28 cellular contexts compared by ENCODE assay signal in the genomic region with DNA sequence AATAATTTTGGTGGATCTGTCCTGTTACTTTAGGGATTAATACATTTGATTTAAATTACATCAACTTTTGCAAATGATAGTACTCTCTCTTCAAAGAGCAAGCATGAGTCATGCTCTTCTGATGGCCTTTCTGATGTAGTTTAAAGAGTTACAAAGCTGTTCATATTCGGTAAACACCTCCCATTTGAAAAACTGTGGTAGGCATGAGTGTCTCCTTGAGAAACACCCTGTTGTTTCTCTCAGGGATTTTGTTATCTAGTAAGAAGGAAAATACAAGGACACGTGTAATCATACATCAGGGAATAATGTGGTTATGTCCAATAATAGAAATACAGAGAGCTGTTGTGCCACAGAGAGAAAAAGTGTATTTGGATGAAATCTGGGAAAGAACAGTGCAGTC. TPM values are rescaled to one million over a fixed set of nuclear protein-coding genes. Genes with fewer than 3 reads are reported as not detected.
DNase-seq lines count a peak whose midpoint lies in the region; ATAC-seq, FAIRE-seq and TF ChIP-seq lines count a peak whose summit lies in the region.
"Had no signal": no experiment of that assay in that cellular context is flagged by ENCODE, and none has a peak within 500 bp of the region (broad histone marks: within the 10 kb centered on the region; RNA-seq: fewer than 3 reads in every experiment).

No MANE protein-coding gene starts in this region.

- TF ChIP-seq RAD21 in IMR-90 (IDR thresholded peaks at IDR 0.05; ENCODE audit: low read length), result no peak

- no peak for TF ChIP-seq POLR2A in IMR-90 (IDR thresholded peaks at IDR 0.05; ENCODE audit: low read depth, low read length)

- H2AFZ ChIP-seq in IMR-90 (replicated peaks; ENCODE audit: low read length, poor library complexity), result no peak overlapping the region
- no peak overlapping the region for H2AFZ ChIP-seq in keratinocyte (ENCODE audit: control insufficient read depth, low read length)

- no peak overlapping the region for H3K27ac ChIP-seq in IMR-90 (ENCODE audit: insufficient read depth, low read length)
- peak overlapping the region; percentile 11 for H3K27ac ChIP-seq in brain microvascular endothelial cell
- H3K27ac ChIP-seq in keratinocyte (ENCODE audit: control insufficient read depth, insufficient read depth, low read length), result no peak overlapping the region
- no peak overlapping the region for H3K27ac ChIP-seq in naive thymus-derived CD4-positive, alpha-beta T cell (ENCODE audit: low read depth, low read length)
- H3K27ac ChIP-seq: adrenal gland, gastroesophageal sphincter, prostate gland, skin epidermis, suprapubic skin had no signal

- H3K4me1 Mint-ChIP-seq in naive thymus-derived CD4-positive, alpha-beta T cell, result no peaks in the 10 kb centered on the region
- H3K4me1 Mint-ChIP-seq: CD4-positive, CD25-positive, alpha-beta regulatory T cell; stimulated activated memory B cell treated with anti-CD40 and anti-IgM and Interleukin-4, amounts not matched to agents 10 μg/mL and 1 μg/mL and 100 μg/mL, for 72 hours had no signal

- ATAC-seq in IMR-90 (ENCODE audit: low read depth) (no peak), left cardiac atrium (no peak)
- no peak for ATAC-seq in naive thymus-derived CD4-positive, alpha-beta T cell
- ATAC-seq: activated CD8-positive, alpha-beta T cell treated with anti-CD3 and anti-CD28 coated beads, Interleukin-2, amount 10 ng/mL, durations not matched to agents 7 days and 5 days; gastroesophageal sphincter; Right ventricle myocardium inferior; stimulated activated memory B cell treated with anti-CD40 and anti-IgM and Interleukin-4, amounts not matched to agents 10 μg/mL and 1 μg/mL and 100 μg/mL, for 72 hours had no signal

- H3K14ac ChIP-seq in IMR-90 (replicated peaks; ENCODE audit: low read depth, low read length), result no peak overlapping the region

- no TSS peak for BruUV-seq in IMR-90 (replicated peaks; lab: Mats Ljungman, UMichigan)

- no peak overlapping the region for H3K4me3 Mint-ChIP-seq in naive thymus-derived CD4-positive, alpha-beta T cell
- H3K4me3 Mint-ChIP-seq: activated CD8-positive, alpha-beta T cell treated with anti-CD3 and anti-CD28 coated beads, Interleukin-2, amount 10 ng/mL, durations not matched to agents 7 days and 5 days; CD4-positive, CD25-positive, alpha-beta regulatory T cell; stimulated activated memory B cell treated with anti-CD40 and anti-IgM and Interleukin-4, amounts not matched to agents 10 μg/mL and 1 μg/mL and 100 μg/mL, for 72 hours had no signal

- dilution Hi-C loops in IMR-90 (cut with HindIII; ENCODE audit: low sequenced_read_pairs, unreplicated experiment), result no loop called here
- dilution Hi-C loops in keratinocyte (cut with MboI; ENCODE audit: extremely low pct_ligation_motif_present, low sequenced_read_pairs), result no loop called here

- no peak overlapping the region for H2AK9ac ChIP-seq in IMR-90 (replicated peaks; ENCODE audit: low read depth, low read length, poor library complexity)

- no peak overlapping the region for H4K8ac ChIP-seq in IMR-90 (ENCODE audit: low read depth in 2 of 2, low read length in 2 of 2)

- peak; percentile 44 for FAIRE-seq in keratinocyte (lab: Jason Lieb, UNC)
- FAIRE-seq: GM12891, TTC549 had no signal

- H3K9me1 ChIP-seq in IMR-90 (ENCODE audit: insufficient read depth, low read length), result peaks cover 7% of the 10 kb centered on the region
- no peaks in the 10 kb centered on the region for H3K9me1 ChIP-seq in keratinocyte (ENCODE audit: control insufficient read depth, extremely low read depth, insufficient read depth, low read length)

- H3K4me2 ChIP-seq in IMR-90 (ENCODE audit: low read depth, low read length) (peak overlapping the region; percentile 30; the same call in 1 of the 2 replicates), keratinocyte (ENCODE audit: control insufficient read depth, extremely low read depth, insufficient read depth, low read depth, low read length) (no peak overlapping the region)

- H3K27me3 ChIP-seq in IMR-90 (ENCODE audit: control insufficient read depth, insufficient read depth, low read length), result no peaks in the 10 kb centered on the region
- H3K27me3 ChIP-seq in brain microvascular endothelial cell (replicated peaks), result no peaks in the 10 kb centered on the region
- H3K27me3 ChIP-seq in keratinocyte (ENCODE audit: control insufficient read depth, extremely low read depth, insufficient read depth, low read length), result no peaks in the 10 kb centered on the region
- H3K27me3 ChIP-seq in naive thymus-derived CD4-positive, alpha-beta T cell (ENCODE audit: control insufficient read depth in 2 of 2, insufficient read depth in 2 of 2, low read length in 2 of 2), result no peaks in the 10 kb centered on the region
- H3K27me3 ChIP-seq: adrenal gland, gastroesophageal sphincter, suprapubic skin had no signal

- H3K4me1 ChIP-seq in IMR-90 (ENCODE audit: control insufficient read depth, insufficient read depth, low read length) (peaks cover 17% of the 10 kb centered on the region), keratinocyte (ENCODE audit: control insufficient read depth, extremely low read depth, insufficient read depth, low read length) (peaks cover 42% of the 10 kb centered on the region)
- H3K4me1 ChIP-seq in naive thymus-derived CD4-positive, alpha-beta T cell (ENCODE audit: control insufficient read depth in 2 of 2, insufficient read depth in 2 of 2, low read length in 2 of 2), result no peaks in the 10 kb centered on the region
- H3K4me1 ChIP-seq: adrenal gland, gastroesophageal sphincter, prostate gland, suprapubic skin had no signal

- POLR2A ChIA-PET in IMR-90 (lab: Charles Lee; ENCODE audit: unreplicated experiment), result no interaction called here
- POLR2A ChIA-PET in naive thymus-derived CD4-positive, alpha-beta T cell (lab: Charles Lee), result no interaction called here

- H4K91ac ChIP-seq in IMR-90 (ENCODE audit: insufficient read depth, low read depth, low read length), result no peak overlapping the region

- CTCF ChIA-PET in IMR-90 (lab: Yijun Ruan, JAX), result no interaction called here
- CTCF ChIA-PET in naive thymus-derived CD4-positive, alpha-beta T cell (lab: Charles Lee), result no interaction called here

- peaks cover 0 to 4% of the 10 kb centered on the region in 2 experiments; a peak in 1 of 4 replicates for H3K79me1 ChIP-seq in IMR-90 (ENCODE audit: low read depth in 1 of 2, low read length in 2 of 2)

- H3K4me3 ChIP-seq in IMR-90 (ENCODE audit: insufficient read depth, low read depth, low read length) (no peak overlapping the region), brain microvascular endothelial cell (ENCODE audit: low read depth, low read length) (no peak overlapping the region), keratinocyte (ENCODE audit: control insufficient read depth in 2 of 3, extremely low read depth in 1 of 3, insufficient read depth in 2 of 3, low read depth in 1 of 3, low read length in 3 of 3) (no peak overlapping the region)
- no peak overlapping the region for H3K4me3 ChIP-seq in naive thymus-derived CD4-positive, alpha-beta T cell (ENCODE audit: low read length)
- H3K4me3 ChIP-seq: adrenal gland, gastroesophageal sphincter, lung, prostate gland, skin epidermis, suprapubic skin had no signal

- DNase-seq in DMS53 (lab: John Stamatoyannopoulos, UW), result peak; percentile 57
- DNase-seq in IMR-90, result peak; percentile 53
- peak; percentile 14 for DNase-seq in brain microvascular endothelial cell
- DNase-seq in keratinocyte (ENCODE audit: low read depth, low spot score), result no peak
- no peak for DNase-seq in SW 1271 (lab: John Stamatoyannopoulos, UW)
- DNase-seq in KBM-7, result no peak
- no peak for DNase-seq in naive thymus-derived CD4-positive, alpha-beta T cell
- no peak for DNase-seq in left cardiac atrium
- DNase-seq: activated CD4-positive, alpha-beta T cell treated with anti-CD3 and anti-CD28 coated beads for 1 hour; activated CD8-positive, alpha-beta T cell treated with anti-CD3 and anti-CD28 coated beads, Interleukin-2, amount 10 ng/mL, durations not matched to agents 7 days and 5 days; adrenal gland; caudate nucleus; CD4-positive, CD25-positive, alpha-beta regulatory T cell; DMS153; hypothalamus; islet precursor cell; NCI-H2171; NCI-H524; T-helper 1 cell had no signal

- H2BK120ac ChIP-seq in IMR-90 (ENCODE audit: low read depth, low read length), result peak overlapping the region; percentile 45; the same call in 1 of the 2 replicates

- no peaks in the 10 kb centered on the region for H3K36me3 ChIP-seq in IMR-90 (ENCODE audit: control insufficient read depth, insufficient read depth, low read length)
- no peaks in the 10 kb centered on the region for H3K36me3 ChIP-seq in brain microvascular endothelial cell (replicated peaks)
- no peaks in the 10 kb centered on the region for H3K36me3 ChIP-seq in keratinocyte (ENCODE audit: control insufficient read depth in 2 of 2, extremely low read depth in 1 of 2, insufficient read depth in 2 of 2, low read length in 2 of 2)
- no peaks in the 10 kb centered on the region for H3K36me3 ChIP-seq in naive thymus-derived CD4-positive, alpha-beta T cell (ENCODE audit: control insufficient read depth in 2 of 3, insufficient read depth in 3 of 3, low read length in 3 of 3)
- H3K36me3 ChIP-seq: adrenal gland, gastroesophageal sphincter, prostate gland, suprapubic skin had no signal

- no peak overlapping the region for H3K9ac ChIP-seq in IMR-90 (ENCODE audit: low read depth, low read length)
- no peak overlapping the region for H3K9ac ChIP-seq in keratinocyte (ENCODE audit: control insufficient read depth, extremely low read depth, insufficient read depth, low read length)

- H3K9me3 Mint-ChIP-seq in naive thymus-derived CD4-positive, alpha-beta T cell, result peaks cover 0 to 2% (median 0%) of the 10 kb centered on the region in 11 donors
- H3K9me3 Mint-ChIP-seq: stimulated activated memory B cell treated with anti-CD40 and anti-IgM and Interleukin-4, amounts not matched to agents 10 μg/mL and 1 μg/mL and 100 μg/mL, for 72 hours had no signal

- H3K36me3 Mint-ChIP-seq in naive thymus-derived CD4-positive, alpha-beta T cell, result no peaks in the 10 kb centered on the region
- H3K36me3 Mint-ChIP-seq: CD4-positive, CD25-positive, alpha-beta regulatory T cell; stimulated activated memory B cell treated with anti-CD40 and anti-IgM and Interleukin-4, amounts not matched to agents 10 μg/mL and 1 μg/mL and 100 μg/mL, for 72 hours had no signal

- H3K4ac ChIP-seq in IMR-90 (ENCODE audit: low read depth, low read length), result no peak overlapping the region; the same call in 1 of the 2 replicates

- peak overlapping the region; percentile 5; the same call in 1 of the 2 replicates for H3K18ac ChIP-seq in IMR-90 (ENCODE audit: low read depth, low read length)

- in situ Hi-C loops in IMR-90 (cut with MboI; ENCODE audit: low sequenced_read_pairs) (no loop called here), brain microvascular endothelial cell (cut with HindIII; ENCODE audit: low pct_ligation_motif_present, low sequenced_read_pairs) (no loop called here), KBM-7 (cut with MboI; ENCODE audit: low pct_unique_long_range_greater_than_20kb, low sequenced_read_pairs) (no loop called here)

- H2AK5ac ChIP-seq in IMR-90 (ENCODE audit: low read depth, low read length), result no peak overlapping the region

- H4K20me1 ChIP-seq in IMR-90 (ENCODE audit: insufficient read depth, low read length) (no peaks in the 10 kb centered on the region), keratinocyte (ENCODE audit: control insufficient read depth, extremely low read depth, insufficient read depth, low read length) (no peaks in the 10 kb centered on the region)

- intact Hi-C loops in IMR-90 (cut with micrococcal nuclease), result no loop called here
- intact Hi-C loops in naive thymus-derived CD4-positive, alpha-beta T cell (cut with micrococcal nuclease), result no loop called here
- intact Hi-C loops in left cardiac atrium (cut with DNase I), result no loop called here

- H3K56ac ChIP-seq in IMR-90 (ENCODE audit: extremely low read depth, insufficient read depth, low read length), result no peak overlapping the region

- no peak overlapping the region for H4K5ac ChIP-seq in IMR-90 (ENCODE audit: low read depth, low read length)

- peak overlapping the region; percentile 44; the same call in 1 of the 2 replicates for H2BK20ac ChIP-seq in IMR-90 (ENCODE audit: low read depth, low read length)

- H2BK15ac ChIP-seq in IMR-90 (ENCODE audit: low read depth, low read length), result peak overlapping the region; percentile 78; the same call in 1 of the 3 replicates

- H3K27me3 Mint-ChIP-seq in naive thymus-derived CD4-positive, alpha-beta T cell, result peaks cover 0 to 8% (median 3%) of the 10 kb centered on the region in 5 donors
- H3K27me3 Mint-ChIP-seq: CD4-positive, CD25-positive, alpha-beta regulatory T cell had no signal

- H3K9me3 ChIP-seq in IMR-90 (ENCODE audit: control insufficient read depth, insufficient read depth, low read length) (no peaks in the 10 kb centered on the region), keratinocyte (ENCODE audit: control insufficient read depth, low read depth, low read length) (no peaks in the 10 kb centered on the region)
- no peaks in the 10 kb centered on the region for H3K9me3 ChIP-seq in naive thymus-derived CD4-positive, alpha-beta T cell (ENCODE audit: control insufficient read depth in 2 of 3, low read length in 3 of 3)
- H3K9me3 ChIP-seq: adrenal gland, gastroesophageal sphincter, prostate gland, suprapubic skin had no signal

- no peaks in the 10 kb centered on the region for H3K79me2 ChIP-seq in keratinocyte (ENCODE audit: control insufficient read depth, insufficient read depth, low read length)

- 78% methylated on average over 1 of the region's 2 CpGs; no CpG with 5 or more reads in 1 of the 2 experiments for WGBS in IMR-90 (ENCODE audit: extremely low coverage in 2 of 2, insufficient read length in 1 of 2), 2 experiments

- no peak for TF ChIP-seq CTCF in IMR-90 (conservative IDR thresholded peaks at IDR 0.05; ENCODE audit: low read depth, low read length)
- no peak for TF ChIP-seq CTCF in brain microvascular endothelial cell (IDR thresholded peaks at IDR 0.05; ENCODE audit: low read depth, low read length, missing control alignments)
- no peak for TF ChIP-seq CTCF in keratinocyte (optimal IDR thresholded peaks at IDR 0.05 in 1 of 3, IDR thresholded peaks at IDR 0.05 in 1 of 3, conservative IDR thresholded peaks at IDR 0.05 in 1 of 3; ENCODE audit: extremely low read depth in 1 of 3, insufficient read depth in 2 of 3, low read length in 3 of 3)

- peak overlapping the region; percentile 26 for H2BK5ac ChIP-seq in IMR-90 (ENCODE audit: low read depth, low read length, poor library complexity, severe bottlenecking)

- no peak overlapping the region for H3K27ac Mint-ChIP-seq in naive thymus-derived CD4-positive, alpha-beta T cell
- H3K27ac Mint-ChIP-seq: activated CD8-positive, alpha-beta T cell treated with anti-CD3 and anti-CD28 coated beads, Interleukin-2, amount 10 ng/mL, durations not matched to agents 7 days and 5 days; CD4-positive, CD25-positive, alpha-beta regulatory T cell; stimulated activated memory B cell treated with anti-CD40 and anti-IgM and Interleukin-4, amounts not matched to agents 10 μg/mL and 1 μg/mL and 100 μg/mL, for 72 hours had no signal

- no peak overlapping the region for H3K23ac ChIP-seq in IMR-90 (ENCODE audit: low read depth, low read length)

RNA-seq across cellular contexts. Expression of a gene that starts 53.3 kb away (rescaled TPM):
- total RNA-seq in IMR-90 (2012; rRNA removed) (8.1 and 10.3 TPM in 2 replicates), left cardiac atrium (under 1 TPM; 0.16 to 0.47 TPM)
- polyA plus RNA-seq in IMR-90 (2012; rRNA removed) (6.0 TPM in 2 replicates), keratinocyte (3.9 to 10.0 TPM (median 9.9 TPM) in 3 replicates)
- polyA plus RNA-seq in IMR-90 (2012; cell fraction: cytosol; rRNA removed), result 1.3 and 1.8 TPM in 2 replicates
- polyA plus RNA-seq in IMR-90 (2012; cell fraction: nucleus; rRNA removed; ENCODE audit: low replicate concordance), result 7.1 and 9.3 TPM in 2 replicates
- polyA plus RNA-seq in keratinocyte (2011; ENCODE audit: low read depth), result 3.0 TPM
- 4.5 and 6.3 TPM in 2 replicates for polyA plus RNA-seq in keratinocyte (2011; cell fraction: cytosol; rRNA removed)
- 11.3 and 12.7 TPM in 2 replicates for polyA plus RNA-seq in keratinocyte (2011; cell fraction: nucleus; rRNA removed)
- 2.9 and 6.4 TPM in 2 replicates for polyA plus RNA-seq in keratinocyte (2012; ENCODE audit: low replicate concordance)
- polyA minus RNA-seq in keratinocyte, result 4.3 to 10.5 TPM (median 8.0 TPM) in 3 replicates
- 4.6 TPM for polyA minus RNA-seq in keratinocyte (2011; cell fraction: cytosol; rRNA and poly(A)+ RNA removed)
- polyA minus RNA-seq in keratinocyte (2011; cell fraction: nucleus; rRNA and poly(A)+ RNA removed), result 5.4 and 11.4 TPM in 2 replicates
- 10 to 100 TPM in 1 of 5 experiments, under 1 TPM in 1, not detected in 3; 0.22 to 17.6 TPM for total RNA-seq in naive thymus-derived CD4-positive, alpha-beta T cell
- not detected for polyA plus RNA-seq in naive thymus-derived CD4-positive, alpha-beta T cell

Comparison
In these comparisons a context has a peak if more than half of its experiments do, and no peak if none do; other contexts are left out.
1. DNase-seq: peak in DMS53 (single experiment), IMR-90 (single experiment) and brain microvascular endothelial cell (single experiment); none in keratinocyte (single experiment), SW 1271 (0 of 2), KBM-7 (single experiment), naive thymus-derived CD4-positive, alpha-beta T cell (0 of 9) and left cardiac atrium (single experiment).